ENCODE assay signal across 8 cellular contexts in genomic region chr13:21675095-21676007, GRCh38. TPM values are rescaled to one million over a fixed set of nuclear protein-coding genes. Genes with fewer than 3 reads are reported as not detected.
A peak's percentile ranks its signal among the peaks of the same experiment; 100 is the strongest.
DNase-seq lines count a peak whose midpoint lies in the region; ATAC-seq and TF ChIP-seq lines count a peak whose summit lies in the region.

No MANE protein-coding gene starts in this region.

- peaks cover 5% of the 10 kb centered on the region for H3K27me3 ChIP-seq in effector memory CD4-positive, alpha-beta T cell (replicated peaks; ENCODE audit: control insufficient read depth, insufficient read depth, low read length, poor library complexity, severe bottlenecking)
- H3K27me3 ChIP-seq in transverse colon, result peaks cover 61% of the 10 kb centered on the region

- H3K27ac Mint-ChIP-seq in WTC11, result no peak overlapping the region

- H3K4me1 ChIP-seq in effector memory CD4-positive, alpha-beta T cell (ENCODE audit: control insufficient read depth, insufficient read depth, low read length, poor library complexity, severe bottlenecking), result peaks cover 34% of the 10 kb centered on the region
- H3K4me1 ChIP-seq in transverse colon, result peaks cover 0 to 48% (median 44%) of the 10 kb centered on the region in 4 donors

- ATAC-seq in WTC11 (no peak), HG03280 (IDR thresholded peaks at IDR 0.05; ENCODE audit: unreplicated experiment) (no peak), HG03469 (IDR thresholded peaks at IDR 0.05; ENCODE audit: unreplicated experiment) (no peak)

- in situ Hi-C loops in transverse colon (cut with MboI; ENCODE audit: low pct_ligation_motif_present in 1 of 4, low pct_unique_long_range_greater_than_20kb in 1 of 4, low sequenced_read_pairs in 3 of 4), result no loop called here

- no peaks in the 10 kb centered on the region for H3K36me3 Mint-ChIP-seq in WTC11

- peaks cover 78% of the 10 kb centered on the region for H3K27me3 Mint-ChIP-seq in WTC11 (ENCODE audit: low read depth)

- H3K9me3 ChIP-seq in effector memory CD4-positive, alpha-beta T cell (ENCODE audit: control insufficient read depth, low read length), result no peaks in the 10 kb centered on the region
- no peaks in the 10 kb centered on the region for H3K9me3 ChIP-seq in transverse colon

- no peak for TF ChIP-seq EP300 in transverse colon (IDR thresholded peaks at IDR 0.05; ENCODE audit: low read depth)

- H3K36me3 ChIP-seq in effector memory CD4-positive, alpha-beta T cell (ENCODE audit: control insufficient read depth, insufficient read depth, low read length), result no peaks in the 10 kb centered on the region
- no peaks in the 10 kb centered on the region for H3K36me3 ChIP-seq in transverse colon

- intact Hi-C loops in transverse colon (cut with DNase I; ENCODE audit: low total_unique reads), result no loop called here

- no peak for TF ChIP-seq POLR2A in transverse colon (IDR thresholded peaks at IDR 0.05)

- POLR2A ChIA-PET in WTC11 (lab: Charles Lee), result interaction anchor here (0.7 kb wide), 2 partner anchors 244 to 458 kb away, joined by 3 read pairs; no protein-coding TSS in a partner anchor

- WGBS in transverse colon (ENCODE audit: low coverage in 1 of 2), 2 donors, result 4 to 53% methylated on average over 3 to 28 of the region's 63 CpGs

- H3K4me1 Mint-ChIP-seq in WTC11, result peaks cover 34% of the 10 kb centered on the region

- peak; percentile 37 for DNase-seq in stimulated activated CD4-positive, alpha-beta T cell treated with anti-CD3 and anti-CD28 coated beads, Interleukin-12 subunit alpha, Interleukin-12 subunit beta, amount 100 ng/mL, for 4 hours
- no peak for DNase-seq in stimulated activated CD4-positive, alpha-beta T cell treated with anti-CD3 and anti-CD28 coated beads, Interleukin-2, amount 100 ng/mL, for 48 hours
- DNase-seq in WTC11 (ENCODE audit: low spot score), result peak; percentile 57
- peak in 1 of 3 donors; percentile 7 for DNase-seq in effector memory CD4-positive, alpha-beta T cell
- peak; percentile 37 for DNase-seq in myocyte (ENCODE audit: low read depth)
- DNase-seq in transverse colon, result peak; percentile 54

- H3K4me3 ChIP-seq in effector memory CD4-positive, alpha-beta T cell (ENCODE audit: insufficient read depth, low read depth, low read length, poor library complexity, severe bottlenecking), result peak overlapping the region; percentile 86
- peak overlapping the region; percentile 17 to 86 (median 51) for H3K4me3 ChIP-seq in transverse colon

- no peaks in the 10 kb centered on the region for H3K9me3 Mint-ChIP-seq in WTC11

- TF ChIP-seq CTCF in WTC11 (IDR thresholded peaks at IDR 0.05), result no peak
- peak in 1 of 5 experiments; percentile 1 for TF ChIP-seq CTCF in transverse colon (IDR thresholded peaks at IDR 0.05)

- CTCF ChIA-PET in WTC11 (lab: Charles Lee), result interaction anchor here (0.6 to 2.8 kb wide), 10 partner anchors 10 to 1066 kb away, joined by 3 to 16 read pairs (median 5); no protein-coding TSS in a partner anchor

- H3K4me3 Mint-ChIP-seq in WTC11, result peak overlapping the region; percentile 74

- H3K27ac ChIP-seq in effector memory CD4-positive, alpha-beta T cell (ENCODE audit: insufficient read depth, low read length, poor library complexity, severe bottlenecking), result no peak overlapping the region
- H3K27ac ChIP-seq in transverse colon, result peak overlapping the region; percentile 33 to 75 (median 54)

TF ChIP-seq in WTC11, 78 proteins besides CTCF, POLR2A, EP300 and RAD21:
- TF ChIP-seq USF1 (CRISPR knock-in tag; IDR thresholded peaks at IDR 0.05) (no peak), USF2 (CRISPR knock-in tag; IDR thresholded peaks at IDR 0.05) (no peak), ZNF416 (CRISPR knock-in tag; IDR thresholded peaks at IDR 0.05) (no peak), ERG (CRISPR knock-in tag; IDR thresholded peaks at IDR 0.05) (no peak), ZMAT4 (CRISPR knock-in tag; IDR thresholded peaks at IDR 0.05) (no peak), ATF6 (CRISPR knock-in tag; IDR thresholded peaks at IDR 0.05) (no peak), ZNF532 (CRISPR knock-in tag; IDR thresholded peaks at IDR 0.05; ENCODE audit: borderline replicate concordance) (no peak), ZNF219 (CRISPR knock-in tag; IDR thresholded peaks at IDR 0.05; ENCODE audit: borderline replicate concordance) (no peak), ATF3 (CRISPR knock-in tag; conservative IDR thresholded peaks at IDR 0.05) (no peak), EMX1 (CRISPR knock-in tag; IDR thresholded peaks at IDR 0.05) (no peak)

RNA-seq across cellular contexts. Expression of gene FGF9, which starts 4.5 kb away (rescaled TPM):
- total RNA-seq in WTC11 (2021) (0.25 to 0.27 TPM (median 0.26 TPM) in 3 replicates), myocyte (0.21 and 2.4 TPM in 2 replicates), transverse colon (1 to 10 TPM in 2 of 4 donors, under 1 TPM in 1, not detected in 1; 0.27 to 1.8 (median 1.4) TPM)
- polyA plus RNA-seq in myocyte (2012), result 0.10 TPM

Comparison
In these comparisons a context has a peak if more than half of its experiments do, and no peak if none do; other contexts are left out.
1. DNase-seq: peak in stimulated activated CD4-positive, alpha-beta T cell treated with anti-CD3 and anti-CD28 coated beads, Interleukin-12 subunit alpha, Interleukin-12 subunit beta, amount 100 ng/mL, for 4 hours (single experiment), WTC11 (single experiment), myocyte (single experiment) and transverse colon (single experiment); none in stimulated activated CD4-positive, alpha-beta T cell treated with anti-CD3 and anti-CD28 coated beads, Interleukin-2, amount 100 ng/mL, for 48 hours (0 of 2).